Comparison of ENCODE assay signal across 11 cellular contexts in genomic region chr7:91787923-91788322, GRCh38.
"Had no signal": no experiment of that assay in that cellular context is flagged by ENCODE, and none has a peak within 500 bp of the region (broad histone marks: within the 10 kb centered on the region; RNA-seq: fewer than 3 reads in every experiment).

No MANE protein-coding gene starts in this region.

- H3K4me3 ChIP-seq: GM23248, HAP-1 had no signal

- H3K4me1 Mint-ChIP-seq: IgD-negative memory B cell had no signal

- H3K4me3 Mint-ChIP-seq: HFFc6, IgD-negative memory B cell had no signal

- H3K36me3 ChIP-seq: HAP-1 had no signal

- H3K27me3 Mint-ChIP-seq: IgD-negative memory B cell had no signal

- DNase-seq: GM23248, GOT3, H7, HFFc6, KBM-7 had no signal

- H3K27ac Mint-ChIP-seq: HFFc6, IgD-negative memory B cell had no signal

- H3K27ac ChIP-seq: GM23248, HL-60, KMS-11 had no signal

- H3K9me3 ChIP-seq: HAP-1 had no signal

- ATAC-seq: HCT116, HepG2 had no signal

- H3K9me3 Mint-ChIP-seq: HFFc6 had no signal

- H3K4me1 ChIP-seq: HAP-1 had no signal
